ENCODE assay signal across 8 cellular contexts in genomic region chr12:49233842-49234526, GRCh38. TPM values are rescaled to one million over a fixed set of nuclear protein-coding genes. Genes with fewer than 3 reads are reported as not detected.
DNase-seq lines count a peak whose midpoint lies in the region; ATAC-seq and TF ChIP-seq lines count a peak whose summit lies in the region.

No MANE protein-coding gene starts in this region.

- peak overlapping the region; percentile 38 for H3K27ac ChIP-seq in CD4-positive, alpha-beta memory T cell (ENCODE audit: low read depth, low read length)
- H3K27ac ChIP-seq in Karpas-422 (ENCODE audit: low read length) (no peak overlapping the region), cingulate gyrus (ENCODE audit: low read depth, low read length) (peak overlapping the region; percentile 96), temporal lobe (ENCODE audit: low read depth, low read length) (peak overlapping the region; percentile 99)

- CTCF ChIA-PET in CD4-positive, alpha-beta memory T cell (lab: Charles Lee; ENCODE audit: partially characterized antibody): interaction anchor here (0.9 to 7.4 kb wide), 11 partner anchors 10 to 147 kb away, joined by 3 to 84 read pairs (median 5); partner anchors contain the start of gene TUBA1B

- H3K9me3 ChIP-seq in CD4-positive, alpha-beta memory T cell (ENCODE audit: control insufficient read depth in 1 of 2, low read length in 2 of 2): no peaks in the 10 kb centered on the region
- H3K9me3 ChIP-seq in Karpas-422 (ENCODE audit: low read length) (no peaks in the 10 kb centered on the region), mucosa of descending colon (no peaks in the 10 kb centered on the region)

- peak overlapping the region in 4 of 7 donors; percentile 33 to 94 (median 73) for H3K27ac Mint-ChIP-seq in CD4-positive, alpha-beta memory T cell

- peak overlapping the region; percentile 84; the same call in 1 of the 2 replicates for H2AFZ ChIP-seq in Karpas-422 (ENCODE audit: low read length)

- H3K27me3 ChIP-seq in CD4-positive, alpha-beta memory T cell (ENCODE audit: insufficient read depth, low read length): no peaks in the 10 kb centered on the region
- H3K27me3 ChIP-seq in Karpas-422 (ENCODE audit: low read length): no peaks in the 10 kb centered on the region

- DNase-seq in CD4-positive, alpha-beta memory T cell: peak in 1 of 5 donors; percentile 2
- DNase-seq in Karpas-422 (no peak), SIG-M5 (lab: John Stamatoyannopoulos, UW) (peak; percentile 99), mucosa of descending colon (peak; percentile 36 to 81 (median 48))

- TF ChIP-seq CTCF in mucosa of descending colon (IDR thresholded peaks at IDR 0.05): no peak

- peak overlapping the region in 1 of 2 donors; percentile 83 for H3K4me3 ChIP-seq in CD4-positive, alpha-beta memory T cell (ENCODE audit: low read length in 2 of 2)
- H3K4me3 ChIP-seq in Karpas-422 (ENCODE audit: low read length): no peak overlapping the region
- H3K4me3 ChIP-seq in mucosa of descending colon: no peak overlapping the region

- no peaks in the 10 kb centered on the region for H3K9me3 Mint-ChIP-seq in CD4-positive, alpha-beta memory T cell

- no peaks in the 10 kb centered on the region for H3K36me3 ChIP-seq in CD4-positive, alpha-beta memory T cell (ENCODE audit: insufficient read depth, low read length)
- H3K36me3 ChIP-seq in Karpas-422 (ENCODE audit: insufficient read depth, low read length): no peaks in the 10 kb centered on the region
- H3K36me3 ChIP-seq in mucosa of descending colon (ENCODE audit: low read depth): no peaks in the 10 kb centered on the region

- ATAC-seq in mucosa of descending colon (peak; percentile 17), HG02642 (IDR thresholded peaks at IDR 0.05; ENCODE audit: poor library complexity, unreplicated experiment) (no peak), GM19328 (IDR thresholded peaks at IDR 0.05; ENCODE audit: unreplicated experiment) (no peak)

- POLR2A ChIA-PET in CD4-positive, alpha-beta memory T cell (lab: Charles Lee; ENCODE audit: partially characterized antibody): interaction anchor here (1.0 to 3.4 kb wide), 4 partner anchors 30 to 170 kb away, joined by 3 to 36 read pairs (median 12); partner anchors contain the start of genes TUBA1A and TUBA1B

- peak overlapping the region; percentile 21 to 93 (median 53) for H3K4me3 Mint-ChIP-seq in CD4-positive, alpha-beta memory T cell

- H3K9ac ChIP-seq in Karpas-422 (ENCODE audit: low read length): peak overlapping the region; percentile 26; the same call in 1 of the 2 replicates

- no peaks in the 10 kb centered on the region for H3K9me2 ChIP-seq in Karpas-422 (replicated peaks; ENCODE audit: insufficient read depth, low read length)

- H3K36me3 Mint-ChIP-seq in CD4-positive, alpha-beta memory T cell: no peaks in the 10 kb centered on the region

- H3K4me1 ChIP-seq in CD4-positive, alpha-beta memory T cell (ENCODE audit: insufficient read depth, low read length): no peaks in the 10 kb centered on the region
- H3K4me1 ChIP-seq in Karpas-422 (ENCODE audit: low read length) (peaks cover 3% of the 10 kb centered on the region; the same call in 1 of the 2 replicates), mucosa of descending colon (ENCODE audit: low read depth) (no peaks in the 10 kb centered on the region)

- intact Hi-C loops in CD4-positive, alpha-beta memory T cell (cut with micrococcal nuclease): loop anchor here (1.0 kb wide), 4 partner anchors 31 to 124 kb away; partner anchors contain the start of genes LMBR1L, TUBA1B and TUBA1C
- intact Hi-C loops in mucosa of descending colon (cut with DNase I, micrococcal nuclease): loop anchor here (5.0 to 10.0 kb wide), 3 partner anchors 42 to 169 kb away; partner anchors contain the start of genes KMT2D (in 1 of the 2) and RHEBL1 (in 1 of the 2)

- H3K4me2 ChIP-seq in Karpas-422 (ENCODE audit: low read depth, low read length, poor library complexity, severe bottlenecking): peak overlapping the region; percentile 96

- H4K20me1 ChIP-seq in Karpas-422 (ENCODE audit: insufficient read depth, low read depth, low read length): no peaks in the 10 kb centered on the region

- no peaks in the 10 kb centered on the region for H3K79me2 ChIP-seq in Karpas-422 (ENCODE audit: low read length)

- H3K27me3 Mint-ChIP-seq in CD4-positive, alpha-beta memory T cell: no peaks in the 10 kb centered on the region

- H3K4me1 Mint-ChIP-seq in CD4-positive, alpha-beta memory T cell: peaks cover 0 to 13% (median 6%) of the 10 kb centered on the region in 4 donors

RNA-seq across cellular contexts. Expression of gene TUBA1C, which starts 30.9 kb away (rescaled TPM):
- 10 to 100 TPM; 50.6 to 51.2 TPM for total RNA-seq in CD4-positive, alpha-beta memory T cell
- polyA plus RNA-seq in CD4-positive, alpha-beta memory T cell: 10 to 100 TPM; 55.6 to 58.0 TPM
- 90.0 and 132 TPM in 2 replicates for total RNA-seq in Karpas-422 (2014; rRNA removed; shearing (Covaris generic); ENCODE audit: low replicate concordance)
- 100 to 1,000 TPM; 128 to 260 (median 236) TPM for total RNA-seq in mucosa of descending colon
- 39.3 TPM for total RNA-seq in temporal lobe

RNA-seq across cellular contexts. Expression of gene TUBA1A, which starts 45.1 kb away (rescaled TPM):
- total RNA-seq in CD4-positive, alpha-beta memory T cell: 100 to 1,000 TPM in 1 of 2 experiments, 10 to 100 TPM in 1; 97.5 to 102 TPM
- polyA plus RNA-seq in CD4-positive, alpha-beta memory T cell: 100 to 1,000 TPM; 164 to 315 TPM
- total RNA-seq in Karpas-422 (2014; rRNA removed; shearing (Covaris generic); ENCODE audit: low replicate concordance): 126 and 139 TPM in 2 replicates
- 100 to 1,000 TPM in 1 of 3 donors, 10 to 100 TPM in 2; 20.5 to 295 (median 64.4) TPM for total RNA-seq in mucosa of descending colon
- total RNA-seq in temporal lobe: 6,946 TPM

Comparison
In these comparisons a context has a peak if more than half of its experiments do, and no peak if none do; other contexts are left out.
1. RNA of gene TUBA1A, which starts 45.1 kb away (total RNA-seq): 6,946 TPM in temporal lobe (single experiment); 126 to 139 TPM in Karpas-422, 97.5 to 102 TPM in CD4-positive, alpha-beta memory T cell and 20.5 to 295 TPM in mucosa of descending colon; every median in the first group is over 10 times any median in the second.